ENCODE assay signal across 24 cellular contexts in genomic region chr7:55209366-55209765, GRCh38.
"Had no signal": no experiment of that assay in that cellular context is flagged by ENCODE, and none has a peak within 500 bp of the region (broad histone marks: within the 10 kb centered on the region; RNA-seq: fewer than 3 reads in every experiment).

No MANE protein-coding gene starts in this region.

- H3K4me3 ChIP-seq: esophagus squamous epithelium, left ventricle myocardium inferior, lung, skin epidermis had no signal

- ATAC-seq: sciatic nerve; stimulated activated memory B cell treated with anti-CD40 and anti-IgM and Interleukin-4, amounts not matched to agents 10 μg/mL and 1 μg/mL and 100 μg/mL, for 72 hours; stimulated activated naive CD8-positive, alpha-beta T cell treated with anti-CD3 and anti-CD28 coated beads, Interleukin-15, amount 100 ng/mL, for 72 hours had no signal

- H3K27me3 ChIP-seq: esophagus squamous epithelium, neutrophil had no signal

- H3K4me1 ChIP-seq: left ventricle myocardium inferior had no signal

- DNase-seq: activated CD4-positive, alpha-beta T cell treated with anti-CD3 and anti-CD28 coated beads for 4 hours; activated CD4-positive, alpha-beta T cell treated with anti-CD3 and anti-CD28 coated beads, Interleukin-2, amount 50 U/mL, for 4 hours; activated CD8-positive, alpha-beta memory T cell treated with anti-CD3 and anti-CD28 coated beads for 24 hours; activated effector memory CD4-positive, alpha-beta T cell treated with Interleukin-2 at 50 U/mL for 16 hours; activated naive CD4-positive, alpha-beta T cell treated with Interleukin-2 at 50 U/mL for 16 hours; anterior cingulate cortex; dermis blood vessel endothelial cell; effector CD4-positive, alpha-beta T cell; esophagus squamous epithelium; foreskin melanocyte; left ventricle myocardium inferior; mesendoderm; nephron progenitor cell; stimulated activated CD4-positive, alpha-beta T cell treated with anti-CD3 and anti-CD28 coated beads, Interleukin-4, amount 100 ng/mL, for 4 hours; stimulated activated CD8-positive, alpha-beta memory T cell treated with anti-CD3 and anti-CD28 coated beads, Interleukin-4, amount 100 ng/mL, for 48 hours; stimulated activated naive CD8-positive, alpha-beta T cell treated with anti-CD3 and anti-CD28 coated beads, Interleukin-15, amount 100 ng/mL, for 72 hours; substantia nigra had no signal

- H3K9me3 ChIP-seq: esophagus squamous epithelium, left ventricle myocardium inferior, neutrophil had no signal

- H3K36me3 ChIP-seq: neutrophil had no signal

- H3K27ac ChIP-seq: epithelial cell of prostate, esophagus squamous epithelium, left ventricle myocardium inferior, neutrophil, skin epidermis, VCaP had no signal
